In genomic region chr1:183841950-183842816, GRCh38 we compare ENCODE assay signal across 8 cellular contexts. TPM values are rescaled to one million over a fixed set of nuclear protein-coding genes. Genes with fewer than 3 reads are reported as not detected.
A peak's percentile ranks its signal among the peaks of the same experiment; 100 is the strongest.
DNase-seq lines count a peak whose midpoint lies in the region; ATAC-seq and TF ChIP-seq lines count a peak whose summit lies in the region.

No MANE protein-coding gene starts in this region.

- no peaks in the 10 kb centered on the region for H3K9me3 Mint-ChIP-seq in activated B cell treated with CpG ODN at 0.5 μM for 24 hours

- peaks cover 21% of the 10 kb centered on the region for H3K4me1 Mint-ChIP-seq in activated B cell treated with CpG ODN at 0.5 μM for 24 hours

- H4K20me1 ChIP-seq in Karpas-422 (ENCODE audit: insufficient read depth, low read depth, low read length), result no peaks in the 10 kb centered on the region

- TF ChIP-seq CTCF in activated B cell treated with CpG ODN at 0.5 μM for 24 hours (IDR thresholded peaks at IDR 0.05), result no peak

- peak overlapping the region; percentile 69 for H3K27ac Mint-ChIP-seq in activated B cell treated with CpG ODN at 0.5 μM for 24 hours

- no peak overlapping the region for H3K4me2 ChIP-seq in Karpas-422 (ENCODE audit: low read depth, low read length, poor library complexity, severe bottlenecking)

- no peaks in the 10 kb centered on the region for H3K36me3 ChIP-seq in Karpas-422 (ENCODE audit: insufficient read depth, low read length)
- no peaks in the 10 kb centered on the region for H3K36me3 ChIP-seq in effector memory CD4-positive, alpha-beta T cell (ENCODE audit: control insufficient read depth, insufficient read depth, low read length)

- intact Hi-C loops in activated B cell treated with CpG ODN at 0.5 μM for 24 hours (cut with micrococcal nuclease), result loop anchor here (1.0 kb wide), 1 partner anchor 69 kb away; no protein-coding TSS in a partner anchor

- POLR2A ChIA-PET in activated B cell treated with CpG ODN at 0.5 μM for 24 hours (lab: Charles Lee), result interaction anchor here (0.5 to 1.8 kb wide), 5 partner anchors 10 to 73 kb away, joined by 3 to 11 read pairs (median 3); no protein-coding TSS in a partner anchor

- peak overlapping the region; percentile 42 for H3K4me3 Mint-ChIP-seq in activated B cell treated with CpG ODN at 0.5 μM for 24 hours

- no peaks in the 10 kb centered on the region for H3K4me1 ChIP-seq in Karpas-422 (ENCODE audit: low read length)
- no peaks in the 10 kb centered on the region for H3K4me1 ChIP-seq in effector memory CD4-positive, alpha-beta T cell (ENCODE audit: control insufficient read depth, insufficient read depth, low read length, poor library complexity, severe bottlenecking)

- peaks cover 2% of the 10 kb centered on the region for H3K27me3 Mint-ChIP-seq in activated B cell treated with CpG ODN at 0.5 μM for 24 hours

- H3K27ac ChIP-seq in Karpas-422 (ENCODE audit: low read length), result no peak overlapping the region
- no peak overlapping the region for H3K27ac ChIP-seq in effector memory CD4-positive, alpha-beta T cell (ENCODE audit: insufficient read depth, low read length, poor library complexity, severe bottlenecking)

- no peak overlapping the region for H3K4me3 ChIP-seq in Karpas-422 (ENCODE audit: low read length)
- H3K4me3 ChIP-seq in effector memory CD4-positive, alpha-beta T cell (ENCODE audit: insufficient read depth, low read depth, low read length, poor library complexity, severe bottlenecking), result no peak overlapping the region

- H3K79me2 ChIP-seq in Karpas-422 (ENCODE audit: low read length), result no peaks in the 10 kb centered on the region

- no peaks in the 10 kb centered on the region for H3K27me3 ChIP-seq in Karpas-422 (ENCODE audit: low read length)
- H3K27me3 ChIP-seq in effector memory CD4-positive, alpha-beta T cell (replicated peaks; ENCODE audit: control insufficient read depth, insufficient read depth, low read length, poor library complexity, severe bottlenecking), result no peaks in the 10 kb centered on the region

- no peaks in the 10 kb centered on the region for H3K36me3 Mint-ChIP-seq in activated B cell treated with CpG ODN at 0.5 μM for 24 hours (ENCODE audit: low read depth)

- peak; percentile 83 for ATAC-seq in GM19397 (IDR thresholded peaks at IDR 0.05; ENCODE audit: unreplicated experiment)
- ATAC-seq in HG03457 (IDR thresholded peaks at IDR 0.05; ENCODE audit: unreplicated experiment), result peak; percentile 77
- peak; percentile 82 for ATAC-seq in activated B cell treated with CpG ODN at 0.5 μM for 24 hours (ENCODE audit: low read depth)

- no peaks in the 10 kb centered on the region for H3K9me3 ChIP-seq in Karpas-422 (ENCODE audit: low read length)
- H3K9me3 ChIP-seq in effector memory CD4-positive, alpha-beta T cell (ENCODE audit: control insufficient read depth, low read length), result no peaks in the 10 kb centered on the region

- DNase-seq in DMS153 treated with DMSO at 0.1 percent for 48 hours (lab: John Stamatoyannopoulos, UW; ENCODE audit: unreplicated experiment) (peak; percentile 55), activated B cell treated with CpG ODN at 0.5 μM for 24 hours (no peak), fibroblast of peridontal ligament (ENCODE audit: extremely low read depth) (peak; percentile 98), renal cortical epithelial cell (ENCODE audit: low read depth) (peak; percentile 81), Karpas-422 (no peak)
- no peak for DNase-seq in effector memory CD4-positive, alpha-beta T cell

- no peak overlapping the region for H2AFZ ChIP-seq in Karpas-422 (ENCODE audit: low read length)

- CTCF ChIA-PET in activated B cell treated with CpG ODN at 0.5 μM for 24 hours (lab: Charles Lee), result interaction anchor here (2.0 kb wide), 1 partner anchor 74 kb away, joined by 9 read pairs; no protein-coding TSS in a partner anchor

- no peak overlapping the region for H3K9ac ChIP-seq in Karpas-422 (ENCODE audit: low read length)

- H3K9me2 ChIP-seq in Karpas-422 (replicated peaks; ENCODE audit: insufficient read depth, low read length), result no peaks in the 10 kb centered on the region

RNA-seq across cellular contexts. Expression of gene RGL1, which starts 37.3 kb away (rescaled TPM):
- total RNA-seq in activated B cell treated with CpG ODN at 0.5 μM for 24 hours (3.0 and 3.4 TPM in 2 replicates), renal cortical epithelial cell (3.1 and 5.9 TPM in 2 replicates)
- 1.0 TPM in 2 replicates for total RNA-seq in Karpas-422 (2014; rRNA removed; shearing (Covaris generic); ENCODE audit: low replicate concordance)

Comparison
In these comparisons a context has a peak if more than half of its experiments do, and no peak if none do; other contexts are left out.
1. DNase-seq: peak in DMS153 treated with DMSO at 0.1 percent for 48 hours (single experiment), fibroblast of peridontal ligament (single experiment) and renal cortical epithelial cell (single experiment); none in activated B cell treated with CpG ODN at 0.5 μM for 24 hours (single experiment), Karpas-422 (single experiment) and effector memory CD4-positive, alpha-beta T cell (0 of 3).
2. Peak in every context shown above with its lines, with median percentiles within 50 percentile points of each other: ATAC-seq.